In the genomic region with DNA sequence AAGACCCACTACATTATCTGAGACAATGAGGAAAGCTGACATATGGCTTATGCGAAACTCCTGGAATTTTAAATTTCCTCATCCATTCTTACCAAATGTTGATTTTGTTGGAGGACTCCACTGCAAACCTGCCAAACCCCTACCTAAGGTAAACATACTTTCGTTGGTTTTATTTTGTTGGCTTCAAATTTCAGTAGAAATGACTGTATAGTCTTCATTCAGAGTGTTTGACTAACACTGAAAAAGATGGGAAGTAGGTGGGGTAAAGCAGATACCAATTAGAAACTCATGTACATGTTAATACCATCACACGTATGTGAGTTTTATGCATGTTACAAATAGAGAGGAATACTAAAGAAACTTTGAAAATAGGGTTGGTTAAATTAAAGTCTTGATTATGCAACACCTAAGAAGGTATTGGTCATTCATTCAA, we compare ENCODE assay signal across 1 cellular context.
TF ChIP-seq lines count a peak whose summit lies in the region.

No MANE protein-coding gene starts in this region.

TF ChIP-seq in liver, 16 proteins besides CTCF, POLR2A, EP300 and RAD21 (continued from another document):
- TF ChIP-seq, protein P1, sequence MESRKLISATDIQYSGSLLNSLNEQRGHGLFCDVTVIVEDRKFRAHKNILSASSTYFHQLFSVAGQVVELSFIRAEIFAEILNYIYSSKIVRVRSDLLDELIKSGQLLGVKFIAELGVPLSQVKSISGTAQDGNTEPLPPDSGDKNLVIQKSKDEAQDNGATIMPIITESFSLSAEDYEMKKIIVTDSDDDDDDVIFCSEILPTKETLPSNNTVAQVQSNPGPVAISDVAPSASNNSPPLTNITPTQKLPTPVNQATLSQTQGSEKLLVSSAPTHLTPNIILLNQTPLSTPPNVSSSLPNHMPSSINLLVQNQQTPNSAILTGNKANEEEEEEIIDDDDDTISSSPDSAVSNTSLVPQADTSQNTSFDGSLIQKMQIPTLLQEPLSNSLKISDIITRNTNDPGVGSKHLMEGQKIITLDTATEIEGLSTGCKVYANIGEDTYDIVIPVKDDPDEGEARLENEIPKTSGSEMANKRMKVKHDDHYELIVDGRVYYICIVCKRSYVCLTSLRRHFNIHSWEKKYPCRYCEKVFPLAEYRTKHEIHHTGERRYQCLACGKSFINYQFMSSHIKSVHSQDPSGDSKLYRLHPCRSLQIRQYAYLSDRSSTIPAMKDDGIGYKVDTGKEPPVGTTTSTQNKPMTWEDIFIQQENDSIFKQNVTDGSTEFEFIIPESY (IDR thresholded peaks at IDR 0.05) = peak; percentile 29
- TF ChIP-seq, protein P2, sequence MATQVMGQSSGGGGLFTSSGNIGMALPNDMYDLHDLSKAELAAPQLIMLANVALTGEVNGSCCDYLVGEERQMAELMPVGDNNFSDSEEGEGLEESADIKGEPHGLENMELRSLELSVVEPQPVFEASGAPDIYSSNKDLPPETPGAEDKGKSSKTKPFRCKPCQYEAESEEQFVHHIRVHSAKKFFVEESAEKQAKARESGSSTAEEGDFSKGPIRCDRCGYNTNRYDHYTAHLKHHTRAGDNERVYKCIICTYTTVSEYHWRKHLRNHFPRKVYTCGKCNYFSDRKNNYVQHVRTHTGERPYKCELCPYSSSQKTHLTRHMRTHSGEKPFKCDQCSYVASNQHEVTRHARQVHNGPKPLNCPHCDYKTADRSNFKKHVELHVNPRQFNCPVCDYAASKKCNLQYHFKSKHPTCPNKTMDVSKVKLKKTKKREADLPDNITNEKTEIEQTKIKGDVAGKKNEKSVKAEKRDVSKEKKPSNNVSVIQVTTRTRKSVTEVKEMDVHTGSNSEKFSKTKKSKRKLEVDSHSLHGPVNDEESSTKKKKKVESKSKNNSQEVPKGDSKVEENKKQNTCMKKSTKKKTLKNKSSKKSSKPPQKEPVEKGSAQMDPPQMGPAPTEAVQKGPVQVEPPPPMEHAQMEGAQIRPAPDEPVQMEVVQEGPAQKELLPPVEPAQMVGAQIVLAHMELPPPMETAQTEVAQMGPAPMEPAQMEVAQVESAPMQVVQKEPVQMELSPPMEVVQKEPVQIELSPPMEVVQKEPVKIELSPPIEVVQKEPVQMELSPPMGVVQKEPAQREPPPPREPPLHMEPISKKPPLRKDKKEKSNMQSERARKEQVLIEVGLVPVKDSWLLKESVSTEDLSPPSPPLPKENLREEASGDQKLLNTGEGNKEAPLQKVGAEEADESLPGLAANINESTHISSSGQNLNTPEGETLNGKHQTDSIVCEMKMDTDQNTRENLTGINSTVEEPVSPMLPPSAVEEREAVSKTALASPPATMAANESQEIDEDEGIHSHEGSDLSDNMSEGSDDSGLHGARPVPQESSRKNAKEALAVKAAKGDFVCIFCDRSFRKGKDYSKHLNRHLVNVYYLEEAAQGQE (IDR thresholded peaks at IDR 0.05) = peak; percentile 14
- TF ChIP-seq FOXA2 (IDR thresholded peaks at IDR 0.05) (peak; percentile 53), JUND (IDR thresholded peaks at IDR 0.05) (peak; percentile 19 to 56)
